21 cellular contexts compared by ENCODE assay signal in the genomic region with DNA sequence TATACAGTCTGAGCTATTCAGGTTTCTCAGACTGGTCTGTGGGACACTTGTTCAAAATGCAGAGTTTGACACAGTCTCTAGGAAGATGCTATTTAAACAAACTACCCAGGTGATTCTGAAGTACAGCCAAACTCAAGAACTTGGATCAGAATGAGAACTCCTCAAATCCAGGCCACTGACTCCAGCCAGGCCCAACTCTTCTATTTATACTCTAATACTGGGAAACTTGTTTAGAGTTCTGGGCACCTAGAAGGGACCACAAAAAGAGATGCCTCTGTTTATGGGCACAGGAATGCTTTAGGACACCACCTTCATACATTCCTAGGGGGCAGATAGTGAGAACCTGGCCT. TPM values are rescaled to one million over a fixed set of nuclear protein-coding genes. Genes with fewer than 3 reads are reported as not detected.
DNase-seq lines count a peak whose midpoint lies in the region; ATAC-seq, FAIRE-seq and TF ChIP-seq lines count a peak whose summit lies in the region.
"Had no signal": no experiment of that assay in that cellular context is flagged by ENCODE, and none has a peak within 500 bp of the region (broad histone marks: within the 10 kb centered on the region; RNA-seq: fewer than 3 reads in every experiment).

No MANE protein-coding gene starts in this region.

- H3K36me3 Mint-ChIP-seq in chondrocyte (ENCODE audit: low read depth): no peaks in the 10 kb centered on the region
- no peaks in the 10 kb centered on the region for H3K36me3 Mint-ChIP-seq in T-helper 2 cell treated with Interferon-gamma antibody and Interleukin-4, amounts not matched to agents 5 μg/mL and 100 μg/mL, for 36 hours (ENCODE audit: low read depth)
- H3K36me3 Mint-ChIP-seq: activated CD4-positive, alpha-beta memory T cell treated with anti-CD3 and anti-CD28 coated beads for 36 hours; natural killer cell treated with Interleukin-12 subunit alpha and Interleukin-12 subunit beta and Interleukin-15 and Interleukin-18, amount 100 ng/mL, for 72 hours had no signal

- no peaks in the 10 kb centered on the region for H3K27me3 Mint-ChIP-seq in chondrocyte (ENCODE audit: low read depth)
- H3K27me3 Mint-ChIP-seq in T-helper 2 cell treated with Interferon-gamma antibody and Interleukin-4, amounts not matched to agents 5 μg/mL and 100 μg/mL, for 36 hours (ENCODE audit: low read depth): peaks cover 19% of the 10 kb centered on the region
- H3K27me3 Mint-ChIP-seq: activated CD4-positive, alpha-beta memory T cell treated with anti-CD3 and anti-CD28 coated beads for 36 hours had no signal

- TF ChIP-seq CTCF in LNCaP clone FGC (IDR thresholded peaks at IDR 0.05; ENCODE audit: control insufficient read depth, extremely low read depth, insufficient read depth) (no peak), chondrocyte (IDR thresholded peaks at IDR 0.05) (no peak), smooth muscle cell (IDR thresholded peaks at IDR 0.05; ENCODE audit: borderline replicate concordance, insufficient read depth, poor library complexity, severe bottlenecking) (no peak), D721Med (IDR thresholded peaks at IDR 0.05; ENCODE audit: insufficient read depth, missing control alignments) (no peak)

- peaks cover 27% of the 10 kb centered on the region for H3F3A ChIP-seq in smooth muscle cell (ENCODE audit: low read depth)

- no peaks in the 10 kb centered on the region for H4K20me1 ChIP-seq in smooth muscle cell (ENCODE audit: low read depth)
- H4K20me1 ChIP-seq: BLaER1 had no signal

- peak overlapping the region; percentile 93 for H3K27ac ChIP-seq in mesodermal cell (ENCODE audit: low read depth, low read length, severe bottlenecking)
- H3K27ac ChIP-seq in smooth muscle cell (ENCODE audit: low read depth): peak overlapping the region; percentile 94
- H3K27ac ChIP-seq: BLaER1 had no signal

- DNase-seq in LNCaP clone FGC (ENCODE audit: low read depth): peak; percentile 52
- no peak for DNase-seq in chondrocyte (ENCODE audit: low spot score)
- DNase-seq in smooth muscle cell (lab: John Stamatoyannopoulos, UW; ENCODE audit: unreplicated experiment): no peak
- DNase-seq in D721Med (ENCODE audit: insufficient read length, low spot score): no peak
- DNase-seq in T1000 (lab: John Stamatoyannopoulos, UW): no peak
- DNase-seq in T-helper 2 cell treated with Interferon-gamma antibody and Interleukin-4, amounts not matched to agents 5 μg/mL and 100 μg/mL, for 36 hours (ENCODE audit: low spot score): no peak
- DNase-seq: activated CD4-positive, alpha-beta memory T cell treated with anti-CD3 and anti-CD28 coated beads for 36 hours; activated T-cell treated with anti-CD3 and anti-CD28 coated beads, Interleukin-2, amount 50 U/mL, for 4 hours; effector CD4-positive, alpha-beta T cell; MM.1S; NCI-H2029 treated with DMSO at 0.1 percent for 48 hours; NCI-H524; stimulated activated CD4-positive, alpha-beta T cell treated with anti-CD3 and anti-CD28 coated beads, Interleukin-4, amount 100 ng/mL, for 24 hours; stimulated activated CD8-positive, alpha-beta memory T cell treated with anti-CD3 and anti-CD28 coated beads, Interleukin-4, amount 100 ng/mL, for 48 hours had no signal

- ATAC-seq in GM18502 (IDR thresholded peaks at IDR 0.05; ENCODE audit: poor library complexity, unreplicated experiment): no peak
- ATAC-seq: activated T-cell treated with anti-CD3 and anti-CD28 coated beads, Interleukin-2, amount 50 U/mL, for 4 hours; natural killer cell treated with Interleukin-12 subunit alpha and Interleukin-12 subunit beta and Interleukin-15 and Interleukin-18, amount 100 ng/mL, for 72 hours had no signal

- H3K36me3 ChIP-seq in mesodermal cell (ENCODE audit: control insufficient read depth, insufficient read depth, low read length): no peaks in the 10 kb centered on the region
- no peaks in the 10 kb centered on the region for H3K36me3 ChIP-seq in smooth muscle cell (ENCODE audit: low read depth)
- H3K36me3 ChIP-seq: BLaER1 had no signal

- peak overlapping the region; percentile 69 for H3K9ac ChIP-seq in smooth muscle cell (ENCODE audit: low read depth)
- H3K9ac ChIP-seq: BLaER1 had no signal

- H3K4me1 Mint-ChIP-seq in chondrocyte (ENCODE audit: low read depth): peaks cover 57% of the 10 kb centered on the region
- H3K4me1 Mint-ChIP-seq in T-helper 2 cell treated with Interferon-gamma antibody and Interleukin-4, amounts not matched to agents 5 μg/mL and 100 μg/mL, for 36 hours (ENCODE audit: low read depth): no peaks in the 10 kb centered on the region

- peak overlapping the region; percentile 72 for H3K4me2 ChIP-seq in smooth muscle cell
- H3K4me2 ChIP-seq: BLaER1 had no signal

- H3K4me1 ChIP-seq in mesodermal cell (ENCODE audit: control insufficient read depth, insufficient read depth, low read length, poor library complexity, severe bottlenecking) (peaks cover 40% of the 10 kb centered on the region), smooth muscle cell (ENCODE audit: low read depth) (peaks cover 32% of the 10 kb centered on the region)
- H3K4me1 ChIP-seq: BLaER1 had no signal

- peak overlapping the region; percentile 15 for H3K4me3 Mint-ChIP-seq in chondrocyte (ENCODE audit: unreplicated experiment)
- H3K4me3 Mint-ChIP-seq in T-helper 2 cell treated with Interferon-gamma antibody and Interleukin-4, amounts not matched to agents 5 μg/mL and 100 μg/mL, for 36 hours: no peak overlapping the region
- H3K4me3 Mint-ChIP-seq: activated CD4-positive, alpha-beta memory T cell treated with anti-CD3 and anti-CD28 coated beads for 36 hours; activated naive CD8-positive, alpha-beta T cell; activated T-cell treated with anti-CD3 and anti-CD28 coated beads, Interleukin-2, amount 50 U/mL, for 4 hours; natural killer cell treated with Interleukin-12 subunit alpha and Interleukin-12 subunit beta and Interleukin-15 and Interleukin-18, amount 100 ng/mL, for 72 hours had no signal

- no peak overlapping the region for H2AFZ ChIP-seq in smooth muscle cell (ENCODE audit: low read depth)

- H3K9me3 ChIP-seq in mesodermal cell (ENCODE audit: control insufficient read depth, low read length) (no peaks in the 10 kb centered on the region), smooth muscle cell (replicated peaks; ENCODE audit: low read depth) (no peaks in the 10 kb centered on the region)
- H3K9me3 ChIP-seq: BLaER1 had no signal

- no peaks in the 10 kb centered on the region for H3K79me2 ChIP-seq in smooth muscle cell (ENCODE audit: low read depth)

- no peaks in the 10 kb centered on the region for H3K27me3 ChIP-seq in smooth muscle cell (ENCODE audit: low read depth)
- H3K27me3 ChIP-seq: BLaER1 had no signal

- peak overlapping the region; percentile 87 for H3K27ac Mint-ChIP-seq in chondrocyte (ENCODE audit: unreplicated experiment)
- H3K27ac Mint-ChIP-seq in T-helper 2 cell treated with Interferon-gamma antibody and Interleukin-4, amounts not matched to agents 5 μg/mL and 100 μg/mL, for 36 hours: no peak overlapping the region
- H3K27ac Mint-ChIP-seq: activated CD4-positive, alpha-beta memory T cell treated with anti-CD3 and anti-CD28 coated beads for 36 hours; activated naive CD8-positive, alpha-beta T cell; natural killer cell treated with Interleukin-12 subunit alpha and Interleukin-12 subunit beta and Interleukin-15 and Interleukin-18, amount 100 ng/mL, for 72 hours had no signal

- H3K9me3 Mint-ChIP-seq in chondrocyte (ENCODE audit: low read depth): no peaks in the 10 kb centered on the region
- no peaks in the 10 kb centered on the region for H3K9me3 Mint-ChIP-seq in T-helper 2 cell treated with Interferon-gamma antibody and Interleukin-4, amounts not matched to agents 5 μg/mL and 100 μg/mL, for 36 hours
- H3K9me3 Mint-ChIP-seq: activated CD4-positive, alpha-beta memory T cell treated with anti-CD3 and anti-CD28 coated beads for 36 hours; activated T-cell treated with anti-CD3 and anti-CD28 coated beads, Interleukin-2, amount 50 U/mL, for 4 hours; natural killer cell treated with Interleukin-12 subunit alpha and Interleukin-12 subunit beta and Interleukin-15 and Interleukin-18, amount 100 ng/mL, for 72 hours had no signal

- FAIRE-seq in D721Med (lab: Jason Lieb, UNC): no peak
- FAIRE-seq: bronchial epithelial cell, GM19239 had no signal

- H3K4me3 ChIP-seq in LNCaP clone FGC (ENCODE audit: low read depth, low read length) (no peak overlapping the region), mesodermal cell (ENCODE audit: extremely low read depth, insufficient read depth, low read length, poor library complexity, severe bottlenecking) (no peak overlapping the region), smooth muscle cell (peak overlapping the region; percentile 19)
- H3K4me3 ChIP-seq: BLaER1 had no signal

RNA-seq across cellular contexts. Expression of gene ADD3, which starts 40.1 kb away (rescaled TPM):
- total RNA-seq in chondrocyte (75.1 to 135 TPM (median 80.8 TPM) in 3 replicates), smooth muscle cell (154 and 155 TPM in 2 replicates)
- polyA plus RNA-seq in mesodermal cell (2013, experiment 1 of 2): 124 TPM
- 155 TPM for polyA plus RNA-seq in mesodermal cell (2013, experiment 2 of 2)
- 66.3 and 75.0 TPM in 2 replicates for polyA plus RNA-seq in smooth muscle cell

RNA-seq across cellular contexts. Expression of gene XPNPEP1, which starts 44.4 kb away (rescaled TPM):
- total RNA-seq in chondrocyte: 79.8 to 95.7 TPM (median 80.6 TPM) in 3 replicates
- polyA plus RNA-seq in mesodermal cell (2013, experiment 1 of 2): 74.6 TPM
- polyA plus RNA-seq in mesodermal cell (2013, experiment 2 of 2): 64.3 TPM
- 115 and 147 TPM in 2 replicates for total RNA-seq in smooth muscle cell
- polyA plus RNA-seq in smooth muscle cell: 63.0 and 64.3 TPM in 2 replicates
